ENCODE assay signal across 8 cellular contexts in the genomic region with DNA sequence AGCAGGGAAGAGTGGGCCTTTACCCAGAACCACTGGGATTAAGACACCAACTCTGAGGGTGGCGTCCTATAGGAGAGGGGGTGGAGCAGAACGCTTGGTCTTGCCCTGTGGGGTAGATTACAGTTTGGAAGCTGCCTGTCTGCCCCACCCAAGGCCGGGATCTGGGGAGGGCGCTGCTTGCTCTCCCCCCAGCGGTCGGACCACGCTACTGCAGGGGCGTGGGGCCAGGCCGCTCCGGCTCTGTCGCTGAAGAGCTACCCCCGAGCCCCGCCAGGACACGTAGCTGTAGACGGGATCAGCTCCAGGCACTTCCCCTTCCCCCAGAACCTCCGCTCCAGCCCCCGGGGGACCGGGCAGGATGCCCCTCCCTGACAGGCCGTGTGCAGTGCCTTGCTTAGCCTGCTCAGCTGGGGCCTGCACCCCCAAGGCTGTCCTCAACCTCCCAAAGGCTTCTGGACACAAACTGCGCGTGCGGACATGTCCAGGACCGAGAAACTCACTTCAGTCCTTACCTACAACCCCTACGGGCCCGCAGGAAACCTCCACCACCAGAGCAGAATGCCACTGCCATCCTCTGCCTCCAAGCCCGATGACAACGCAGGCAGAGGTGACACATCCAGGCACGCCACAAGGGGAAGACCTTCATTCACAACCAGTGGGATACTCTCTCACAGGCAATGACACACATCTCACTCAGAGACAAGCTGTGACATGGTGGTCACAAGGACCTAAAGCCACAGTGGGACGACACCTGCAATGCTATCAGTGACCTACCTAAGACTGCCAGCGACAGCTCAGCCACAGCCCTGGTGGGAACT. TPM values are rescaled to one million over a fixed set of nuclear protein-coding genes. Genes with fewer than 3 reads are reported as not detected.
A peak's percentile ranks its signal among the peaks of the same experiment; 100 is the strongest.
DNase-seq lines count a peak whose midpoint lies in the region; ATAC-seq and TF ChIP-seq lines count a peak whose summit lies in the region.

No MANE protein-coding gene starts in this region.

- 2% methylated on average over 30 of the region's 30 CpGs for WGBS in psoas muscle, 3 donors

- DNase-seq in activated gamma-delta T cell treated with Interleukin-2 at 50 U/mL for 16 hours (peak; percentile 63), activated gamma-delta T cell (lab: John Stamatoyannopoulos, UW) (no peak), LoVo (ENCODE audit: low spot score) (peak; percentile 69), T-helper 1 cell (peak; percentile 50 to 77 (median 63)), left cardiac atrium (peak; percentile 88), psoas muscle (peak; percentile 84 to 94)

- H3K9me3 ChIP-seq in psoas muscle: no peaks in the 10 kb centered on the region

- peaks cover 0 to 2% of the 10 kb centered on the region in 2 donors for H3K36me3 ChIP-seq in psoas muscle (ENCODE audit: insufficient read depth in 1 of 2, low read depth in 1 of 2)

- peak; percentile 32 for ATAC-seq in left cardiac atrium
- ATAC-seq in psoas muscle: peak; percentile 57 to 64 (median 58)
- ATAC-seq in GM18868 (IDR thresholded peaks at IDR 0.05; ENCODE audit: unreplicated experiment): no peak

- H3K27ac ChIP-seq in angular gyrus (ENCODE audit: low read depth, low read length): peak overlapping the region; percentile 52
- H3K27ac ChIP-seq in psoas muscle: peak overlapping the region; percentile 99

- intact Hi-C loops in left cardiac atrium (cut with DNase I): loop anchor here (5.0 to 10.0 kb wide), 4 partner anchors 36 to 148 kb away; no protein-coding TSS in a partner anchor
- intact Hi-C loops in psoas muscle (cut with DNase I): loop anchor here (2.0 to 5.0 kb wide), 6 partner anchors 34 to 146 kb away; no protein-coding TSS in a partner anchor

- peak; percentile 100 for TF ChIP-seq CTCF in psoas muscle (IDR thresholded peaks at IDR 0.05)

- no peaks in the 10 kb centered on the region for H3K27me3 ChIP-seq in psoas muscle (ENCODE audit: insufficient read depth in 3 of 3, low read length in 2 of 3)

- H3K4me3 ChIP-seq in psoas muscle: peak overlapping the region; percentile 91

- H3K4me1 ChIP-seq in psoas muscle: peaks cover 66% of the 10 kb centered on the region

RNA-seq across cellular contexts. Expression of gene AHNAK, which starts 3.6 kb away (rescaled TPM):
- total RNA-seq in left cardiac atrium (100 to 1,000 TPM; 329 to 404 TPM), psoas muscle (100 to 1,000 TPM; 376 to 679 (median 425) TPM)
- 100 to 1,000 TPM in 2 of 3 donors, 10 to 100 TPM in 1; 93.5 to 227 (median 206) TPM for polyA plus RNA-seq in psoas muscle

RNA-seq across cellular contexts. Expression of gene EEF1G, which starts 30.7 kb away (rescaled TPM):
- 100 to 1,000 TPM; 833 to 894 TPM for total RNA-seq in left cardiac atrium
- total RNA-seq in psoas muscle: 1,000 to 10,000 TPM; 1,137 to 1,954 (median 1,509) TPM
- 1,000 to 10,000 TPM; 1,687 to 2,356 (median 2,243) TPM for polyA plus RNA-seq in psoas muscle

RNA-seq across cellular contexts. Expression of gene TUT1, which starts 48.4 kb away (rescaled TPM):
- total RNA-seq in left cardiac atrium (10 to 100 TPM in 1 of 2 donors, 1 to 10 TPM in 1; 9.6 to 11.5 TPM), psoas muscle (10 to 100 TPM; 14.3 to 23.7 (median 19.6) TPM)
- polyA plus RNA-seq in psoas muscle: 10 to 100 TPM; 12.1 to 15.5 (median 12.7) TPM

RNA-seq across cellular contexts. Expression of gene MTA2, which starts 58.7 kb away (rescaled TPM):
- total RNA-seq in left cardiac atrium (10 to 100 TPM; 38.1 to 60.6 TPM), psoas muscle (10 to 100 TPM; 20.0 to 32.5 (median 28.6) TPM)
- 10 to 100 TPM; 18.4 to 27.1 (median 26.9) TPM for polyA plus RNA-seq in psoas muscle
